24 cellular contexts compared by ENCODE assay signal in genomic region chr10:9081988-9082387, GRCh38.
"Had no signal": no experiment of that assay in that cellular context is flagged by ENCODE, and none has a peak within 500 bp of the region (broad histone marks: within the 10 kb centered on the region; RNA-seq: fewer than 3 reads in every experiment).

No MANE protein-coding gene starts in this region.

- DNase-seq: activated B cell treated with CpG ODN at 0.5 μM for 24 hours; activated CD4-positive, alpha-beta T cell treated with anti-CD3 and anti-CD28 coated beads, Interleukin-2, amount 50 U/mL, for 1 hour; activated CD8-positive, alpha-beta memory T cell treated with anti-CD3 and anti-CD28 coated beads, Interleukin-2, amount 50 U/mL, for 4 hours; activated gamma-delta T cell treated with Interleukin-2 at 50 U/mL for 16 hours; dorsolateral prefrontal cortex; effector memory CD8-positive, alpha-beta T cell; erythroblast; gastrocnemius medialis; glutamatergic neuron; left ventricle myocardium inferior; posterior cingulate gyrus; right cardiac atrium; stimulated activated CD4-positive, alpha-beta T cell treated with anti-CD3 and anti-CD28 coated beads, Interleukin-15, amount 100 ng/mL, for 24 hours; stimulated activated CD4-positive, alpha-beta T cell treated with anti-CD3 and anti-CD28 coated beads, Interleukin-2, amount 100 ng/mL, for 24 hours; stimulated activated naive CD4-positive, alpha-beta T cell; T-cell; uterus had no signal

- H3K27me3 ChIP-seq: ascending aorta, gastrocnemius medialis, uterus had no signal

- ATAC-seq: effector memory CD8-positive, alpha-beta T cell; gastrocnemius medialis; right cardiac atrium had no signal

- H3K36me3 Mint-ChIP-seq: activated naive CD4-positive, alpha-beta T cell treated with anti-CD3 and anti-CD28 coated beads, Interleukin-2, amount 50 U/mL, for 24 hours; brain; natural killer cell treated with Interleukin-12 subunit alpha and Interleukin-12 subunit beta and Interleukin-15 and Interleukin-18, amount 100 ng/mL, for 72 hours; T-cell; type B pancreatic cell had no signal

- H3K4me1 Mint-ChIP-seq: activated B cell treated with CpG ODN at 0.5 μM for 24 hours, brain had no signal

- H3K27ac ChIP-seq: ascending aorta, coronary artery, dorsolateral prefrontal cortex, gastrocnemius medialis, left ventricle myocardium inferior, uterus had no signal

- H3K4me1 ChIP-seq: ascending aorta, gastrocnemius medialis, left ventricle myocardium inferior, uterus had no signal

- H3K4me3 Mint-ChIP-seq: activated B cell treated with CpG ODN at 0.5 μM for 24 hours; activated naive CD4-positive, alpha-beta T cell treated with anti-CD3 and anti-CD28 coated beads, Interleukin-2, amount 50 U/mL, for 24 hours; activated T-helper 1 cell treated with anti-CD3 and anti-CD28 coated beads, Interleukin-12 subunit alpha, Interleukin-12 subunit beta, Interleukin-2, Interleukin-4 antibody, amounts not matched to agents 30 ng/mL and 10 ng/mL and 1 ng/mL, durations not matched to agents 14 hours and 24 hours and 36 hours; brain; effector memory CD8-positive, alpha-beta T cell; natural killer cell treated with Interleukin-12 subunit alpha and Interleukin-12 subunit beta and Interleukin-15 and Interleukin-18, amount 100 ng/mL, for 72 hours; T-cell; type B pancreatic cell had no signal

- H3K27ac Mint-ChIP-seq: activated B cell treated with CpG ODN at 0.5 μM for 24 hours; activated naive CD4-positive, alpha-beta T cell treated with anti-CD3 and anti-CD28 coated beads, Interleukin-2, amount 50 U/mL, for 24 hours; activated T-helper 1 cell treated with anti-CD3 and anti-CD28 coated beads, Interleukin-12 subunit alpha, Interleukin-12 subunit beta, Interleukin-2, Interleukin-4 antibody, amounts not matched to agents 30 ng/mL and 10 ng/mL and 1 ng/mL, durations not matched to agents 14 hours and 24 hours and 36 hours; brain; natural killer cell treated with Interleukin-12 subunit alpha and Interleukin-12 subunit beta and Interleukin-15 and Interleukin-18, amount 100 ng/mL, for 72 hours; type B pancreatic cell had no signal

- H3K9me3 Mint-ChIP-seq: activated T-helper 1 cell treated with anti-CD3 and anti-CD28 coated beads, Interleukin-12 subunit alpha, Interleukin-12 subunit beta, Interleukin-2, Interleukin-4 antibody, amounts not matched to agents 30 ng/mL and 10 ng/mL and 1 ng/mL, durations not matched to agents 14 hours and 24 hours and 36 hours; brain; type B pancreatic cell had no signal

- H3K27me3 Mint-ChIP-seq: activated B cell treated with CpG ODN at 0.5 μM for 24 hours; activated naive CD4-positive, alpha-beta T cell treated with anti-CD3 and anti-CD28 coated beads, Interleukin-2, amount 50 U/mL, for 24 hours; T-cell had no signal

- H3K9me3 ChIP-seq: ascending aorta, gastrocnemius medialis, uterus had no signal
